Comparison of ENCODE assay signal across 22 cellular contexts in genomic region chr1:12713651-12714050, GRCh38. TPM values are rescaled to one million over a fixed set of nuclear protein-coding genes. Genes with fewer than 3 reads are reported as not detected.
"Had no signal": no experiment of that assay in that cellular context is flagged by ENCODE, and none has a peak within 500 bp of the region (broad histone marks: within the 10 kb centered on the region; RNA-seq: fewer than 3 reads in every experiment).

No MANE protein-coding gene starts in this region.

RNA-seq across cellular contexts. Expression of gene AADACL3, which starts 2.3 kb away (rescaled TPM):
- total RNA-seq: activated B cell treated with CpG ODN at 0.5 μM for 24 hours; activated CD4-positive, alpha-beta memory T cell treated with anti-CD3 and anti-CD28 coated beads for 36 hours; activated CD4-positive, alpha-beta T cell treated with anti-CD3 and anti-CD28 coated beads, Interleukin-2, amount 10 ng/mL, durations not matched to agents 24 days and 14 days; activated CD8-positive, alpha-beta memory T cell treated with anti-CD3 and anti-CD28 coated beads for 36 hours; activated CD8-positive, alpha-beta T cell treated with anti-CD3 and anti-CD28 coated beads for 36 hours; activated naive CD4-positive, alpha-beta T cell treated with anti-CD3 and anti-CD28 coated beads for 36 hours; activated naive CD4-positive, alpha-beta T cell treated with anti-CD3 and anti-CD28 coated beads, Interleukin-2, amount 50 U/mL, for 72 hours; activated naive CD8-positive, alpha-beta T cell treated with anti-CD3 and anti-CD28 coated beads for 36 hours; activated T-cell treated with anti-CD3 and anti-CD28 coated beads, Interleukin-2, amount 50 U/mL, for 4 hours; activated T-cell treated with anti-CD3 and anti-CD28 coated beads, Interleukin-2, amount 50 U/mL, for 72 hours; activated T-helper 1 cell treated with anti-CD3 and anti-CD28 coated beads, Interleukin-12 subunit alpha, Interleukin-12 subunit beta, Interleukin-2, Interleukin-4 antibody, amounts not matched to agents 30 ng/mL and 10 ng/mL and 1 ng/mL, durations not matched to agents 14 hours and 24 hours and 36 hours; activated T-helper 17 cell treated with anti-CD3 and anti-CD28 coated beads, Interleukin-2, amount 50 U/mL, for 72 hours; adrenal gland; aorta; body of pancreas; cardiac septum; T-cell; T-helper 1 cell treated with Interleukin-12 subunit alpha and Interleukin-12 subunit beta and Interleukin-4 antibody, amounts not matched to agents 30 ng/mL and 1 ng/mL, for 36 hours; T-helper 17 cell; T-helper 2 cell treated with Interferon-gamma antibody and Interleukin-4, amounts not matched to agents 100 ng/mL and 5 ng/mL, for 36 hours had no signal
- polyA plus RNA-seq: adrenal gland, aorta had no signal

RNA-seq across cellular contexts. Expression of gene CFAP107, which starts 32.3 kb away (rescaled TPM):
- total RNA-seq: activated B cell treated with CpG ODN at 0.5 μM for 24 hours; activated CD4-positive, alpha-beta memory T cell treated with anti-CD3 and anti-CD28 coated beads for 36 hours; activated CD4-positive, alpha-beta T cell treated with anti-CD3 and anti-CD28 coated beads, Interleukin-2, amount 10 ng/mL, durations not matched to agents 24 days and 14 days; activated CD8-positive, alpha-beta memory T cell treated with anti-CD3 and anti-CD28 coated beads for 36 hours; activated CD8-positive, alpha-beta T cell treated with anti-CD3 and anti-CD28 coated beads for 36 hours; activated naive CD4-positive, alpha-beta T cell treated with anti-CD3 and anti-CD28 coated beads for 36 hours; activated naive CD4-positive, alpha-beta T cell treated with anti-CD3 and anti-CD28 coated beads, Interleukin-2, amount 50 U/mL, for 72 hours; activated naive CD8-positive, alpha-beta T cell treated with anti-CD3 and anti-CD28 coated beads for 36 hours; activated T-cell treated with anti-CD3 and anti-CD28 coated beads, Interleukin-2, amount 50 U/mL, for 4 hours; activated T-cell treated with anti-CD3 and anti-CD28 coated beads, Interleukin-2, amount 50 U/mL, for 72 hours; activated T-helper 1 cell treated with anti-CD3 and anti-CD28 coated beads, Interleukin-12 subunit alpha, Interleukin-12 subunit beta, Interleukin-2, Interleukin-4 antibody, amounts not matched to agents 30 ng/mL and 10 ng/mL and 1 ng/mL, durations not matched to agents 14 hours and 24 hours and 36 hours; activated T-helper 17 cell treated with anti-CD3 and anti-CD28 coated beads, Interleukin-2, amount 50 U/mL, for 72 hours; adrenal gland; aorta; astrocyte; body of pancreas; breast epithelium; cardiac septum; T-cell; T-helper 1 cell treated with Interleukin-12 subunit alpha and Interleukin-12 subunit beta and Interleukin-4 antibody, amounts not matched to agents 30 ng/mL and 1 ng/mL, for 36 hours; T-helper 17 cell; T-helper 2 cell treated with Interferon-gamma antibody and Interleukin-4, amounts not matched to agents 100 ng/mL and 5 ng/mL, for 36 hours had no signal
- polyA plus RNA-seq: adrenal gland, aorta had no signal

RNA-seq across cellular contexts. Expression of gene PRAMEF12, which starts 59.9 kb away (rescaled TPM):
- total RNA-seq: activated B cell treated with CpG ODN at 0.5 μM for 24 hours; activated CD4-positive, alpha-beta memory T cell treated with anti-CD3 and anti-CD28 coated beads for 36 hours; activated CD4-positive, alpha-beta T cell treated with anti-CD3 and anti-CD28 coated beads, Interleukin-2, amount 10 ng/mL, durations not matched to agents 24 days and 14 days; activated CD8-positive, alpha-beta memory T cell treated with anti-CD3 and anti-CD28 coated beads for 36 hours; activated CD8-positive, alpha-beta T cell treated with anti-CD3 and anti-CD28 coated beads for 36 hours; activated naive CD4-positive, alpha-beta T cell treated with anti-CD3 and anti-CD28 coated beads for 36 hours; activated naive CD4-positive, alpha-beta T cell treated with anti-CD3 and anti-CD28 coated beads, Interleukin-2, amount 50 U/mL, for 72 hours; activated naive CD8-positive, alpha-beta T cell treated with anti-CD3 and anti-CD28 coated beads for 36 hours; activated T-cell treated with anti-CD3 and anti-CD28 coated beads, Interleukin-2, amount 50 U/mL, for 4 hours; activated T-cell treated with anti-CD3 and anti-CD28 coated beads, Interleukin-2, amount 50 U/mL, for 72 hours; activated T-helper 1 cell treated with anti-CD3 and anti-CD28 coated beads, Interleukin-12 subunit alpha, Interleukin-12 subunit beta, Interleukin-2, Interleukin-4 antibody, amounts not matched to agents 30 ng/mL and 10 ng/mL and 1 ng/mL, durations not matched to agents 14 hours and 24 hours and 36 hours; activated T-helper 17 cell treated with anti-CD3 and anti-CD28 coated beads, Interleukin-2, amount 50 U/mL, for 72 hours; adrenal gland; aorta; body of pancreas; breast epithelium; cardiac septum; T-cell; T-helper 1 cell treated with Interleukin-12 subunit alpha and Interleukin-12 subunit beta and Interleukin-4 antibody, amounts not matched to agents 30 ng/mL and 1 ng/mL, for 36 hours; T-helper 17 cell; T-helper 2 cell treated with Interferon-gamma antibody and Interleukin-4, amounts not matched to agents 100 ng/mL and 5 ng/mL, for 36 hours had no signal
- polyA plus RNA-seq: adrenal gland, aorta had no signal
